In the genomic region with DNA sequence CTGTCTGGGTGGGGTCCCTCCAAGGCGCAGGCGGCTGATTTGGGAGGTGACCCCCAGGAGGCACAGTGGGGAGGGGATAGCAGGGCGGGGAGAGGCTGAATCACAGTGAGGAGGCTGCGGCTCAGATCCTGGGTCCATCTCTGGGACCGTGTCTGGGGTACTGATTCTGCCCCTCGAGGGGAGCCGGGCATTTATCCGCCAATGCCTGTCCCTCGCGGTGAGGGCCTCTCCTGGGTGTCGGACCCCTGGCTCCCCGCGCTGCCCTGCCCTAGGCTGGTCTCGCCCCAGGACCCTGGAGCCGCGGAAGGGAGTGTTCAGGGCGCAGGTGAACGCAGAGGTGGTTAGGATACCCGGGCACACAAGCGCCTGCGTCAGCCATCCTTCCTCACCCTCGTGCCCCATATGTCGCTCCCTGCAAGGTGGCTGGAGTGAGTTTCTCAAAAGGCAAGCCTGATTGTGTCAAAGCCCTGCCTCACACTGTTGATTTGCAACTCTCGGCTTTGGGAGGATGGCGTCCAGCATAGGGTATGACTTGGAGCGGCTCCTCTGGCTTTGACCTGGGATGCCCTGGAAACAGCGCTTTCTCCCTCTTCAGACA, we compare ENCODE assay signal across 25 cellular contexts.
"Had no signal": no experiment of that assay in that cellular context is flagged by ENCODE, and none has a peak within 500 bp of the region (broad histone marks: within the 10 kb centered on the region; RNA-seq: fewer than 3 reads in every experiment).

No MANE protein-coding gene starts in this region.

- H3K4me2 ChIP-seq: SK-N-SH had no signal

- H3K9ac ChIP-seq: SK-N-SH had no signal

- H3K4me3 ChIP-seq: ascending aorta, dorsolateral prefrontal cortex, left lung, ovary, psoas muscle, stomach, suprapubic skin, tibial nerve had no signal

- ATAC-seq: activated naive CD4-positive, alpha-beta T cell treated with anti-CD3 and anti-CD28 coated beads, Interleukin-2, amount 50 U/mL, for 72 hours; foreskin keratinocyte; left lung; natural killer cell; psoas muscle; right cardiac atrium; stimulated activated effector memory CD8-positive, alpha-beta T cell treated with anti-CD3 and anti-CD28 coated beads, Interleukin-12 subunit alpha, Interleukin-12 subunit beta, amount 100 ng/mL, for 72 hours had no signal

- H3K27me3 ChIP-seq: ascending aorta, brain microvascular endothelial cell, ovary, tibial nerve had no signal

- H3K9me2 ChIP-seq: SK-N-SH had no signal

- H3K9me3 ChIP-seq: left lung, ovary, psoas muscle, SK-N-SH, stomach, suprapubic skin had no signal

- H3K36me3 ChIP-seq: ascending aorta, brain microvascular endothelial cell, left lung, ovary, stomach, suprapubic skin, tibial nerve had no signal

- H3K36me3 Mint-ChIP-seq: activated naive CD4-positive, alpha-beta T cell treated with anti-CD3 and anti-CD28 coated beads, Interleukin-2, amount 50 U/mL, for 72 hours; immature natural killer cell; mesothelial cell of epicardium; natural killer cell; stimulated activated effector memory CD8-positive, alpha-beta T cell treated with anti-CD3 and anti-CD28 coated beads, Interleukin-12 subunit alpha, Interleukin-12 subunit beta, amount 100 ng/mL, for 72 hours had no signal

- H3K9me3 Mint-ChIP-seq: activated naive CD4-positive, alpha-beta T cell treated with anti-CD3 and anti-CD28 coated beads, Interleukin-2, amount 50 U/mL, for 72 hours; immature natural killer cell; mesothelial cell of epicardium; natural killer cell; stimulated activated effector memory CD8-positive, alpha-beta T cell treated with anti-CD3 and anti-CD28 coated beads, Interleukin-12 subunit alpha, Interleukin-12 subunit beta, amount 100 ng/mL, for 72 hours had no signal

- DNase-seq: activated CD4-positive, alpha-beta T cell treated with anti-CD3 and anti-CD28 coated beads for 1 hour; activated T-cell treated with anti-CD3 and anti-CD28 coated beads, Interleukin-2, amount 50 U/mL, for 1 hour; brain microvascular endothelial cell; central memory CD4-positive, alpha-beta T cell; foreskin keratinocyte; immature natural killer cell; kidney glomerular epithelial cell; mammary epithelial cell; natural killer cell; ovary; psoas muscle; right cardiac atrium; SK-N-SH; stimulated activated CD4-positive, alpha-beta T cell treated with anti-CD3 and anti-CD28 coated beads, Interleukin-12 subunit alpha, Interleukin-12 subunit beta, amount 100 ng/mL, for 4 hours; stomach had no signal

- H3K27ac Mint-ChIP-seq: activated naive CD4-positive, alpha-beta T cell treated with anti-CD3 and anti-CD28 coated beads, Interleukin-2, amount 50 U/mL, for 72 hours; immature natural killer cell; mesothelial cell of epicardium; natural killer cell; stimulated activated effector memory CD8-positive, alpha-beta T cell treated with anti-CD3 and anti-CD28 coated beads, Interleukin-12 subunit alpha, Interleukin-12 subunit beta, amount 100 ng/mL, for 72 hours had no signal

- H3K4me1 ChIP-seq: ascending aorta, foreskin keratinocyte, left lung, psoas muscle, stomach, suprapubic skin, tibial nerve had no signal

- H3K27ac ChIP-seq: ascending aorta, brain microvascular endothelial cell, dorsolateral prefrontal cortex, epithelial cell of prostate, foreskin keratinocyte, left lung, ovary, psoas muscle, stomach, suprapubic skin, tibial nerve, VCaP had no signal

- H3K4me1 Mint-ChIP-seq: immature natural killer cell; mesothelial cell of epicardium; natural killer cell; stimulated activated effector memory CD8-positive, alpha-beta T cell treated with anti-CD3 and anti-CD28 coated beads, Interleukin-12 subunit alpha, Interleukin-12 subunit beta, amount 100 ng/mL, for 72 hours had no signal

- H3K4me3 Mint-ChIP-seq: immature natural killer cell; mesothelial cell of epicardium; natural killer cell; stimulated activated effector memory CD8-positive, alpha-beta T cell treated with anti-CD3 and anti-CD28 coated beads, Interleukin-12 subunit alpha, Interleukin-12 subunit beta, amount 100 ng/mL, for 72 hours had no signal
